Comparison of ENCODE assay signal across 8 cellular contexts in the genomic region with DNA sequence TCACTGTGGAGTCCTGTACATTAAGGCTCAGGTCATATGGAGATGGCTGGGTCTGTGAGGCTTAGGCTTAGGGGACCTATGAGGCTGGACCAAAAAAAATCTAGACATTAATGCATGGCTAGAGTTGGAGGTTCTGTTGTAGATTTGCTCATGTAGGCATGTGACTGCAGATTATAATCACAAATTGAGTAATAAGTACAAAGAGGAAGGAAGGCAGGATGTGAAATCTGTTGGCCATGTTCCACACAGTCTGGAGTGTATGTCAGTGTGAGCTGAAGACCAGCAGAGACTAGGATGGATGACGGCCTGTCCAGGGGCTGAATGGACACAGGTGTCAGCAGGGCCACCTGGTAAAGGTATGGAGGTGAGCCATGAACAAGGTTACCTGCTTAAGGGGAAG. TPM values are rescaled to one million over a fixed set of nuclear protein-coding genes. Genes with fewer than 3 reads are reported as not detected.
DNase-seq lines count a peak whose midpoint lies in the region; ATAC-seq and TF ChIP-seq lines count a peak whose summit lies in the region.

A gene with protein sequence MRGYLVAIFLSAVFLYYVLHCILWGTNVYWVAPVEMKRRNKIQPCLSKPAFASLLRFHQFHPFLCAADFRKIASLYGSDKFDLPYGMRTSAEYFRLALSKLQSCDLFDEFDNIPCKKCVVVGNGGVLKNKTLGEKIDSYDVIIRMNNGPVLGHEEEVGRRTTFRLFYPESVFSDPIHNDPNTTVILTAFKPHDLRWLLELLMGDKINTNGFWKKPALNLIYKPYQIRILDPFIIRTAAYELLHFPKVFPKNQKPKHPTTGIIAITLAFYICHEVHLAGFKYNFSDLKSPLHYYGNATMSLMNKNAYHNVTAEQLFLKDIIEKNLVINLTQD (plus strand): TSS at position 265 of the 400 bp plus-strand sequence. CDS start 5,101 bp downstream, outside the sequence.

- TF ChIP-seq EP300 in sigmoid colon (IDR thresholded peaks at IDR 0.05), result no peak

- peak within 1 kb of the TSS in 3 of 4 donors; percentile 11 to 26 (median 17) for H3K27ac ChIP-seq in sigmoid colon

- WGBS in sigmoid colon, 2 donors, result 28 to 78% methylated on average over 1 of the region's 1 CpG

- H3K9me3 ChIP-seq in sigmoid colon, result no peaks in the 10 kb centered on the region

- H3K27me3 ChIP-seq in sigmoid colon, result no peaks in the 10 kb centered on the region

- DNase-seq in NB4 (ENCODE audit: low read depth) (peak; percentile 87), fibroblast of pulmonary artery (ENCODE audit: low read depth) (peak; percentile 84), sigmoid colon (peak; percentile 68), SW480 (ENCODE audit: low spot score) (no peak), AG08396 (ENCODE audit: low spot score) (no peak)
- DNase-seq in activated CD8-positive, alpha-beta memory T cell treated with anti-CD3 and anti-CD28 coated beads for 24 hours, result no peak

- intact Hi-C loops in sigmoid colon (cut with DNase I), result no loop called here

- peak within 1 kb of the TSS; percentile 82 for H3K4me3 ChIP-seq in NB4 (ENCODE audit: low read depth, low read length)
- H3K4me3 ChIP-seq in fibroblast of pulmonary artery (replicated peaks; ENCODE audit: low read depth, low read length), result no peak within 1 kb of the TSS
- no peak within 1 kb of the TSS for H3K4me3 ChIP-seq in sigmoid colon

- peak; percentile 48 for ATAC-seq in GM18861 (IDR thresholded peaks at IDR 0.05; ENCODE audit: unreplicated experiment)
- ATAC-seq in GM21447 (IDR thresholded peaks at IDR 0.05; ENCODE audit: unreplicated experiment), result no peak

- peaks cover 0 to 6% (median 0%) of the 10 kb centered on the region in 4 donors for H3K4me1 ChIP-seq in sigmoid colon

- no peak for TF ChIP-seq CTCF in NB4 (IDR thresholded peaks at IDR 0.05; ENCODE audit: low read depth, low read length)
- no peak for TF ChIP-seq CTCF in fibroblast of pulmonary artery (IDR thresholded peaks at IDR 0.05; ENCODE audit: low read length, missing control alignments)
- no peak for TF ChIP-seq CTCF in sigmoid colon (IDR thresholded peaks at IDR 0.05)

- H3K36me3 ChIP-seq in sigmoid colon, result no peaks in the 10 kb centered on the region

- TF ChIP-seq POLR2A in NB4 (IDR thresholded peaks at IDR 0.05; ENCODE audit: extremely low read depth, insufficient read length) (peak; percentile 75), sigmoid colon (IDR thresholded peaks at IDR 0.05) (no peak)

RNA-seq across cellular contexts. Expression of the gene that starts here (rescaled TPM):
- 10 to 100 TPM in 2 of 4 donors, 1 to 10 TPM in 2; 3.9 to 11.8 (median 9.9) TPM for total RNA-seq in sigmoid colon
- polyA plus RNA-seq in sigmoid colon, result 1 to 10 TPM; 2.4 to 3.2 (median 2.4) TPM

Comparison
In these comparisons a context has a peak if more than half of its experiments do, and no peak if none do; other contexts are left out.
1. DNase-seq: peak in NB4 (single experiment), fibroblast of pulmonary artery (single experiment) and sigmoid colon (single experiment); none in SW480 (single experiment), activated CD8-positive, alpha-beta memory T cell treated with anti-CD3 and anti-CD28 coated beads for 24 hours (single experiment) and AG08396 (single experiment).